21 cellular contexts compared by ENCODE assay signal in the genomic region with DNA sequence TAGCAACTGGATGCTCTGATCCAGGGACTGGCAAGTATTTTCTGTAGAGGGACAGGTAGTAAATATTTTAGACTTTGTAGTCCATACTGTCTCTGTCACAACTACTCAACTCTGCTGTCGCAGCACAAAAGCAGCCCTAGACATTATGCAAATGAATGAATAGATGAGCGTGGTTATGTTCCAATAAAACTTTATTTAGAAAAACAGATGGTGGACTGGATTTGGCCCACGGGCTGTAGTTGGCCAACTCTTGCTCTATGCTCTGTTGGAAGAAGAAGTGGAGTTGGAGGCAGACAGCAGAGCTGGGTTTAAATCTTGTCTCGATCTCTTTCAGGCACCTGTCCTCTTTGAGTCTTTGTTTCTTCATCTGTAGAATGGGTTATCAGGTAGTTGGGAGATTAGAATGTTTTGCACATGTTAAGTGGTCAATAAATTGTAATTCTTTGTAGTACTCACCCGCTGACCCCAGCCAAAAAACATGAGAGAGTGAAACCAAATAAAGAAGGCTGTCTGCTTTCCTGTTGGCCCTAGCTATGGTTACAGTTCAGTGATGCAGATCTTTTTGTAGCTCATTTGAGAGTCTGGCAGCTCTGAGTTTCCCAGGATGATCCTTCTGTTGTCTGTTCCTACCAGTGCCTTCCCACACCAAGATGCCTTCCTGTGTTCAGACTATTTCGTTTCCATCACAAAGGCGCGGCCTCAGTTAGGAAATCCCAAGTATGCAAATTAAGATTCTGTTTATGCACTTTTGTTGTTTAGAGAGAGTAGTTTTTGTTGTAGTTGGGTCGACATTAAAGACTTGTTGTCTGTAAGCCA.
DNase-seq lines count a peak whose midpoint lies in the region; ATAC-seq and TF ChIP-seq lines count a peak whose summit lies in the region.
"Had no signal": no experiment of that assay in that cellular context is flagged by ENCODE, and none has a peak within 500 bp of the region (broad histone marks: within the 10 kb centered on the region; RNA-seq: fewer than 3 reads in every experiment).

No MANE protein-coding gene starts in this region.

- H3K9ac ChIP-seq in HUES64 (ENCODE audit: low read depth, low read length) (peak overlapping the region; percentile 55; the same call in 1 of the 2 replicates), neural cell (ENCODE audit: low read length) (peak overlapping the region; percentile 5)

- H3K36me3 ChIP-seq in HUES64 (ENCODE audit: insufficient read depth, low read length) (no peaks in the 10 kb centered on the region), neural cell (ENCODE audit: insufficient read depth, low read length) (no peaks in the 10 kb centered on the region)
- H3K36me3 ChIP-seq: esophagus squamous epithelium, Peyer's patch had no signal

- no peak for TF ChIP-seq RAD21 in neural cell (conservative IDR thresholded peaks at IDR 0.05)

- 28% methylated on average over 9 of the region's 9 CpGs for WGBS in HUES64

- peak overlapping the region; percentile 69 for H3K27ac Mint-ChIP-seq in glutamatergic neuron (ENCODE audit: unreplicated experiment)
- H3K27ac Mint-ChIP-seq: activated CD4-positive, alpha-beta memory T cell treated with anti-CD3 and anti-CD28 coated beads, Interleukin-2, amount 10 ng/mL, durations not matched to agents 7 days and 5 days; activated naive CD4-positive, alpha-beta T cell treated with anti-CD3 and anti-CD28 coated beads, Interleukin-2, amount 10 ng/mL, durations not matched to agents 7 days and 5 days; activated T-cell treated with anti-CD3 and anti-CD28 coated beads, Interleukin-2, amount 50 U/mL, for 24 hours; B cell; IgD-negative memory B cell; memory B cell; natural killer cell; stimulated activated naive CD8-positive, alpha-beta T cell treated with anti-CD3 and anti-CD28 coated beads, Interleukin-15, Interleukin-2, amounts not matched to agents 100 ng/mL and 50 ng/mL, for 24 hours; T-helper 17 cell had no signal

- H3K36me3 Mint-ChIP-seq in glutamatergic neuron (ENCODE audit: unreplicated experiment): no peaks in the 10 kb centered on the region
- H3K36me3 Mint-ChIP-seq: activated naive CD4-positive, alpha-beta T cell treated with anti-CD3 and anti-CD28 coated beads, Interleukin-2, amount 10 ng/mL, durations not matched to agents 7 days and 5 days; IgD-negative memory B cell; memory B cell; natural killer cell had no signal

- H4K20me1 ChIP-seq in neural cell (ENCODE audit: insufficient read depth): no peaks in the 10 kb centered on the region

- peaks cover 3% of the 10 kb centered on the region for H3K9me3 Mint-ChIP-seq in glutamatergic neuron (ENCODE audit: unreplicated experiment)
- H3K9me3 Mint-ChIP-seq: activated naive CD4-positive, alpha-beta T cell treated with anti-CD3 and anti-CD28 coated beads, Interleukin-2, amount 10 ng/mL, durations not matched to agents 7 days and 5 days; activated T-cell treated with anti-CD3 and anti-CD28 coated beads, Interleukin-2, amount 50 U/mL, for 24 hours; natural killer cell; stimulated activated naive CD8-positive, alpha-beta T cell treated with anti-CD3 and anti-CD28 coated beads, Interleukin-15, Interleukin-2, amounts not matched to agents 100 ng/mL and 50 ng/mL, for 24 hours had no signal

- H3K4me1 ChIP-seq in HUES64 (ENCODE audit: insufficient read depth, low read length): peaks cover 24% of the 10 kb centered on the region
- H3K4me1 ChIP-seq: esophagus squamous epithelium, Peyer's patch had no signal

- TF ChIP-seq CTCF in glutamatergic neuron (IDR thresholded peaks at IDR 0.05; ENCODE audit: partially characterized antibody, unreplicated experiment) (no peak), neural cell (IDR thresholded peaks at IDR 0.05; ENCODE audit: poor library complexity, severe bottlenecking) (no peak)

- no peak overlapping the region; the same call in 1 of the 2 replicates for H3K4me3 ChIP-seq in HUES64 (ENCODE audit: low read length)
- no peak overlapping the region for H3K4me3 ChIP-seq in neural cell (ENCODE audit: low read length)
- H3K4me3 ChIP-seq: esophagus squamous epithelium, Peyer's patch had no signal

- no peaks in the 10 kb centered on the region for H3K79me2 ChIP-seq in neural cell (replicated peaks; ENCODE audit: insufficient read depth, low read length)

- H3K9me2 ChIP-seq in neural cell (ENCODE audit: insufficient read depth, low read length): no peaks in the 10 kb centered on the region

- no peak overlapping the region for H2AFZ ChIP-seq in neural cell (ENCODE audit: low read depth, low read length)

- no peaks in the 10 kb centered on the region for H3K27me3 ChIP-seq in HUES64 (ENCODE audit: insufficient read depth, low read length)
- H3K27me3 ChIP-seq in neural cell (ENCODE audit: insufficient read depth, low read depth, low read length): no peaks in the 10 kb centered on the region
- H3K27me3 ChIP-seq: Peyer's patch had no signal

- H3K4me1 Mint-ChIP-seq in glutamatergic neuron (ENCODE audit: low read depth, unreplicated experiment): peaks cover 26% of the 10 kb centered on the region
- H3K4me1 Mint-ChIP-seq: memory B cell, natural killer cell, T-helper 17 cell had no signal

- no peak for TF ChIP-seq EP300 in neural cell (conservative IDR thresholded peaks at IDR 0.05; ENCODE audit: poor library complexity, severe bottlenecking)

- ATAC-seq in GM19035 (IDR thresholded peaks at IDR 0.05; ENCODE audit: unreplicated experiment) (no peak), left lobe of liver (no peak)
- ATAC-seq: natural killer cell, T-helper 17 cell had no signal

- H3K9me3 ChIP-seq in HUES64 (ENCODE audit: insufficient read depth, low read depth, low read length) (no peaks in the 10 kb centered on the region), neural cell (ENCODE audit: low read length) (no peaks in the 10 kb centered on the region)
- H3K9me3 ChIP-seq: esophagus squamous epithelium, Peyer's patch had no signal

- H3K4me3 Mint-ChIP-seq in glutamatergic neuron (ENCODE audit: unreplicated experiment): no peak overlapping the region
- H3K4me3 Mint-ChIP-seq: activated CD4-positive, alpha-beta memory T cell treated with anti-CD3 and anti-CD28 coated beads, Interleukin-2, amount 10 ng/mL, durations not matched to agents 7 days and 5 days; activated naive CD4-positive, alpha-beta T cell treated with anti-CD3 and anti-CD28 coated beads, Interleukin-2, amount 10 ng/mL, durations not matched to agents 7 days and 5 days; activated T-cell treated with anti-CD3 and anti-CD28 coated beads, Interleukin-2, amount 50 U/mL, for 24 hours; B cell; IgD-negative memory B cell; memory B cell; natural killer cell; stimulated activated naive CD8-positive, alpha-beta T cell treated with anti-CD3 and anti-CD28 coated beads, Interleukin-15, Interleukin-2, amounts not matched to agents 100 ng/mL and 50 ng/mL, for 24 hours; T-helper 17 cell had no signal

- H3K4me2 ChIP-seq in neural cell (ENCODE audit: low read length): no peak overlapping the region

- DNase-seq in NCI-H1092 treated with DMSO at 0.1 percent for 48 hours (lab: John Stamatoyannopoulos, UW) (peak; percentile 45), NCI-H1092 (lab: John Stamatoyannopoulos, UW) (no peak), glutamatergic neuron (no peak), NCI-H1048 (lab: John Stamatoyannopoulos, UW) (no peak), left lobe of liver (ENCODE audit: low spot score) (no peak)
- DNase-seq: activated CD4-positive, alpha-beta memory T cell treated with anti-CD3 and anti-CD28 coated beads, Interleukin-2, amount 10 ng/mL, durations not matched to agents 7 days and 5 days; activated naive CD4-positive, alpha-beta T cell treated with anti-CD3 and anti-CD28 coated beads, Interleukin-2, amount 10 ng/mL, durations not matched to agents 7 days and 5 days; activated T-cell treated with anti-CD3 and anti-CD28 coated beads, Interleukin-2, amount 50 U/mL, for 24 hours; central memory CD4-positive, alpha-beta T cell; esophagus squamous epithelium; natural killer cell; Peyer's patch; T-helper 17 cell had no signal

- no peaks in the 10 kb centered on the region for H3K27me3 Mint-ChIP-seq in glutamatergic neuron (ENCODE audit: unreplicated experiment)
- H3K27me3 Mint-ChIP-seq: stimulated activated naive CD8-positive, alpha-beta T cell treated with anti-CD3 and anti-CD28 coated beads, Interleukin-15, Interleukin-2, amounts not matched to agents 100 ng/mL and 50 ng/mL, for 24 hours; T-helper 17 cell had no signal

- peak overlapping the region; percentile 89 for H3K27ac ChIP-seq in HUES64 (ENCODE audit: low read depth, low read length)
- peak overlapping the region; percentile 29 for H3K27ac ChIP-seq in neural cell (ENCODE audit: low read length)
- H3K27ac ChIP-seq: 22Rv1, esophagus squamous epithelium, Peyer's patch had no signal

- peaks cover 1% of the 10 kb centered on the region for H3F3A ChIP-seq in neural cell (ENCODE audit: insufficient read depth, low read length, poor library complexity, severe bottlenecking)

TF ChIP-seq in neural cell, 6 proteins besides CTCF, POLR2A, EP300 and RAD21 (continues in another document):
- TF ChIP-seq, protein P1, sequence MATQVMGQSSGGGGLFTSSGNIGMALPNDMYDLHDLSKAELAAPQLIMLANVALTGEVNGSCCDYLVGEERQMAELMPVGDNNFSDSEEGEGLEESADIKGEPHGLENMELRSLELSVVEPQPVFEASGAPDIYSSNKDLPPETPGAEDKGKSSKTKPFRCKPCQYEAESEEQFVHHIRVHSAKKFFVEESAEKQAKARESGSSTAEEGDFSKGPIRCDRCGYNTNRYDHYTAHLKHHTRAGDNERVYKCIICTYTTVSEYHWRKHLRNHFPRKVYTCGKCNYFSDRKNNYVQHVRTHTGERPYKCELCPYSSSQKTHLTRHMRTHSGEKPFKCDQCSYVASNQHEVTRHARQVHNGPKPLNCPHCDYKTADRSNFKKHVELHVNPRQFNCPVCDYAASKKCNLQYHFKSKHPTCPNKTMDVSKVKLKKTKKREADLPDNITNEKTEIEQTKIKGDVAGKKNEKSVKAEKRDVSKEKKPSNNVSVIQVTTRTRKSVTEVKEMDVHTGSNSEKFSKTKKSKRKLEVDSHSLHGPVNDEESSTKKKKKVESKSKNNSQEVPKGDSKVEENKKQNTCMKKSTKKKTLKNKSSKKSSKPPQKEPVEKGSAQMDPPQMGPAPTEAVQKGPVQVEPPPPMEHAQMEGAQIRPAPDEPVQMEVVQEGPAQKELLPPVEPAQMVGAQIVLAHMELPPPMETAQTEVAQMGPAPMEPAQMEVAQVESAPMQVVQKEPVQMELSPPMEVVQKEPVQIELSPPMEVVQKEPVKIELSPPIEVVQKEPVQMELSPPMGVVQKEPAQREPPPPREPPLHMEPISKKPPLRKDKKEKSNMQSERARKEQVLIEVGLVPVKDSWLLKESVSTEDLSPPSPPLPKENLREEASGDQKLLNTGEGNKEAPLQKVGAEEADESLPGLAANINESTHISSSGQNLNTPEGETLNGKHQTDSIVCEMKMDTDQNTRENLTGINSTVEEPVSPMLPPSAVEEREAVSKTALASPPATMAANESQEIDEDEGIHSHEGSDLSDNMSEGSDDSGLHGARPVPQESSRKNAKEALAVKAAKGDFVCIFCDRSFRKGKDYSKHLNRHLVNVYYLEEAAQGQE (IDR thresholded peaks at IDR 0.05; ENCODE audit: borderline replicate concordance): no peak
- TF ChIP-seq EZH2 (IDR thresholded peaks at IDR 0.05; ENCODE audit: borderline replicate concordance, insufficient read depth, low read length, poor library complexity, severe bottlenecking) (no peak), TAF1 (IDR thresholded peaks at IDR 0.05; ENCODE audit: low read depth) (no peak), MXI1 (conservative IDR thresholded peaks at IDR 0.05; ENCODE audit: poor library complexity, severe bottlenecking) (no peak), POLR2AphosphoS5 (IDR thresholded peaks at IDR 0.05) (no peak)
